In genomic region chr6:31621320-31621939, GRCh38 we compare ENCODE assay signal across 8 cellular contexts. TPM values are rescaled to one million over a fixed set of nuclear protein-coding genes. Genes with fewer than 3 reads are reported as not detected.
A peak's percentile ranks its signal among the peaks of the same experiment; 100 is the strongest.
DNase-seq lines count a peak whose midpoint lies in the region; ATAC-seq and TF ChIP-seq lines count a peak whose summit lies in the region.

No MANE protein-coding gene starts in this region.

- intact Hi-C loops in body of pancreas (cut with DNase I) = no loop called here
- intact Hi-C loops in head of caudate nucleus (cut with DNase I) = loop anchor here (5.0 kb wide), 2 partner anchors 46 to 79 kb away; partner anchors contain the start of genes CSNK2B, DDX39B and LY6G5B

- no peak for TF ChIP-seq POLR2A in body of pancreas (IDR thresholded peaks at IDR 0.05)

- TF ChIP-seq CTCF in body of pancreas (IDR thresholded peaks at IDR 0.05) (no peak), lung (IDR thresholded peaks at IDR 0.05; ENCODE audit: control extremely low read depth, extremely low read depth) (no peak), type B pancreatic cell (conservative IDR thresholded peaks at IDR 0.05) (no peak)

- no peaks in the 10 kb centered on the region for H3K9me3 ChIP-seq in body of pancreas
- H3K9me3 ChIP-seq in lung (ENCODE audit: control insufficient read depth in 2 of 2, insufficient read depth in 1 of 2, low read length in 1 of 2) = no peaks in the 10 kb centered on the region

- no peaks in the 10 kb centered on the region for H3K27me3 ChIP-seq in body of pancreas
- no peaks in the 10 kb centered on the region for H3K27me3 ChIP-seq in lung (ENCODE audit: control insufficient read depth, insufficient read depth)

- H3K36me3 Mint-ChIP-seq in activated naive CD4-positive, alpha-beta T cell treated with anti-CD3 and anti-CD28 coated beads, Interleukin-2, amount 50 U/mL, for 24 hours = peaks cover 18% of the 10 kb centered on the region
- peaks cover 23% of the 10 kb centered on the region for H3K36me3 Mint-ChIP-seq in type B pancreatic cell

- peaks cover 23% of the 10 kb centered on the region for H3K4me1 ChIP-seq in body of pancreas
- peaks cover 2 to 3% of the 10 kb centered on the region in 2 donors for H3K4me1 ChIP-seq in lung (ENCODE audit: control insufficient read depth in 2 of 2, insufficient read depth in 2 of 2, low read length in 2 of 2)

- WGBS in body of pancreas, 2 donors = 4% methylated on average over 15 of the region's 15 CpGs
- WGBS in lung, 2 donors = 13 to 22% methylated on average over 15 of the region's 15 CpGs

- peak overlapping the region in 3 of 4 donors; percentile 97 to 99 (median 98) for H3K27ac ChIP-seq in body of pancreas
- H3K27ac ChIP-seq in lung (ENCODE audit: low read depth in 1 of 2, low read length in 1 of 2) = peak overlapping the region; percentile 89 to 97

- ATAC-seq in body of pancreas (no peak), lung (ENCODE audit: insufficient read depth, low FRiP score) (no peak), GM19035 (IDR thresholded peaks at IDR 0.05; ENCODE audit: unreplicated experiment) (no peak), HG02588 (IDR thresholded peaks at IDR 0.05; ENCODE audit: unreplicated experiment) (no peak)

- no peaks in the 10 kb centered on the region for H3K9me3 Mint-ChIP-seq in activated naive CD4-positive, alpha-beta T cell treated with anti-CD3 and anti-CD28 coated beads, Interleukin-2, amount 50 U/mL, for 24 hours
- no peaks in the 10 kb centered on the region for H3K9me3 Mint-ChIP-seq in type B pancreatic cell

- no peak for DNase-seq in activated naive CD4-positive, alpha-beta T cell (lab: John Stamatoyannopoulos, UW)
- DNase-seq in body of pancreas (no peak), lung (ENCODE audit: low spot score) (no peak), type B pancreatic cell (ENCODE audit: extremely low spot score, unreplicated experiment) (no peak), head of caudate nucleus (no peak)

- peak overlapping the region; percentile 99 for H3K27ac Mint-ChIP-seq in activated naive CD4-positive, alpha-beta T cell treated with anti-CD3 and anti-CD28 coated beads, Interleukin-2, amount 50 U/mL, for 24 hours
- H3K27ac Mint-ChIP-seq in type B pancreatic cell = peak overlapping the region; percentile 89

- H3K4me3 ChIP-seq in body of pancreas (peak overlapping the region; percentile 52 to 93), lung (peak overlapping the region; percentile 62)

- H3K4me1 Mint-ChIP-seq in activated naive CD4-positive, alpha-beta T cell treated with anti-CD3 and anti-CD28 coated beads, Interleukin-2, amount 50 U/mL, for 24 hours = peaks cover 40% of the 10 kb centered on the region
- H3K4me1 Mint-ChIP-seq in type B pancreatic cell (ENCODE audit: unreplicated experiment) = peaks cover 30% of the 10 kb centered on the region

- no peaks in the 10 kb centered on the region for H3K27me3 Mint-ChIP-seq in activated naive CD4-positive, alpha-beta T cell treated with anti-CD3 and anti-CD28 coated beads, Interleukin-2, amount 50 U/mL, for 24 hours
- no peaks in the 10 kb centered on the region for H3K27me3 Mint-ChIP-seq in type B pancreatic cell

- peak overlapping the region; percentile 95 for H3K4me3 Mint-ChIP-seq in activated naive CD4-positive, alpha-beta T cell treated with anti-CD3 and anti-CD28 coated beads, Interleukin-2, amount 50 U/mL, for 24 hours
- peak overlapping the region; percentile 93 for H3K4me3 Mint-ChIP-seq in type B pancreatic cell

- H3K36me3 ChIP-seq in body of pancreas (replicated peaks in 1 of 2; ENCODE audit: insufficient read depth in 1 of 2, low read depth in 2 of 2) (peaks cover 15 to 31% of the 10 kb centered on the region in 2 donors), lung (ENCODE audit: control insufficient read depth in 2 of 2, insufficient read depth in 2 of 2, low read length in 2 of 2) (peaks cover 21 to 27% of the 10 kb centered on the region in 2 donors)

RNA-seq across cellular contexts. Expression of gene PRRC2A, which starts 0.9 kb away (rescaled TPM):
- total RNA-seq in body of pancreas = 10 to 100 TPM; 48.8 to 57.4 TPM
- total RNA-seq in lung = 100 to 1,000 TPM in 1 of 2 donors, 10 to 100 TPM in 1; 73.7 to 157 TPM
- polyA plus RNA-seq in lung = 100 to 1,000 TPM in 1 of 2 donors, 10 to 100 TPM in 1; 90.4 to 115 TPM
- 151 and 235 TPM in 2 replicates for total RNA-seq in type B pancreatic cell (ENCODE audit: low replicate concordance)

RNA-seq across cellular contexts. Expression of gene AIF1, which starts 6.4 kb away (rescaled TPM):
- 1 to 10 TPM; 2.3 to 7.3 TPM for total RNA-seq in body of pancreas
- 10 to 100 TPM; 38.7 to 86.0 TPM for total RNA-seq in lung
- polyA plus RNA-seq in lung = 100 to 1,000 TPM in 1 of 2 donors, 10 to 100 TPM in 1; 89.9 to 345 TPM
- total RNA-seq in type B pancreatic cell (ENCODE audit: low replicate concordance) = 0.59 and 3.8 TPM in 2 replicates

RNA-seq across cellular contexts. Expression of gene NCR3, which starts 28.6 kb away (rescaled TPM):
- total RNA-seq in body of pancreas = not detected
- under 1 TPM in 1 of 2 donors, not detected in 1; 0.64 TPM for total RNA-seq in lung
- under 1 TPM; 0.61 TPM for polyA plus RNA-seq in lung
- not detected in 2 replicates for total RNA-seq in type B pancreatic cell (ENCODE audit: low replicate concordance)

RNA-seq across cellular contexts. Expression of gene BAG6, which starts 31.0 kb away (rescaled TPM):
- total RNA-seq in body of pancreas (100 to 1,000 TPM; 101 to 128 TPM), lung (100 to 1,000 TPM; 164 to 259 TPM), type B pancreatic cell (ENCODE audit: low replicate concordance) (334 and 378 TPM in 2 replicates)
- 100 to 1,000 TPM; 189 to 322 TPM for polyA plus RNA-seq in lung

RNA-seq across cellular contexts. Expression of gene APOM, which starts 34.3 kb away (rescaled TPM):
- total RNA-seq in body of pancreas (1 to 10 TPM in 1 of 2 donors, not detected in 1; 1.6 TPM), lung (1 to 10 TPM; 1.3 to 2.5 TPM), type B pancreatic cell (ENCODE audit: low replicate concordance) (11.2 and 20.9 TPM in 2 replicates)
- 1 to 10 TPM; 2.2 to 8.8 TPM for polyA plus RNA-seq in lung
